ENCODE assay signal across 30 cellular contexts in the genomic region with DNA sequence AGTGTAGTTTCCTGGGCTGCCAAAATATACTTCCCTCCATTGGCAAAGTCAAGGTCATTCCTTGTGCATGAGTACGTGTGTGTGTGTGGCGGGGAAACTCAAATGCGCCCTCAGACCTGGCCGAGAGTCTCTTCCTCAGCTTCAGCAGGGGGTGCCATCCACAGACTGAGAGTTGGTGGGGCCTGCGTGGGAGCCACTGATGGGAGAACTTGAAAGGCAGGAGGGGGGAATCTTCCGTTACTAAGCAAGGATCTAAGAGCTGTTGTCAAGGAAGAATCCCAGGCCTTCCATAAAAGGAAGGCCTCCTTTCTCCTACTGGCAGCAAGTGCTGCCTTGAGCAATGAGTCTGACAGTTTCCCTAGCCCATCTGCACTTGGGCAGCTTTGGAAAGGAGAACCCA.
"Had no signal": no experiment of that assay in that cellular context is flagged by ENCODE, and none has a peak within 500 bp of the region (broad histone marks: within the 10 kb centered on the region; RNA-seq: fewer than 3 reads in every experiment).

No MANE protein-coding gene starts in this region.

- H3K4me1 Mint-ChIP-seq: activated CD4-positive, alpha-beta T cell treated with anti-CD3 and anti-CD28 coated beads, Interleukin-2, amount 10 ng/mL, durations not matched to agents 24 days and 14 days; activated CD8-positive, alpha-beta memory T cell treated with anti-CD3 and anti-CD28 coated beads, Interleukin-2, amount 10 ng/mL, durations not matched to agents 7 days and 5 days; activated naive CD4-positive, alpha-beta T cell treated with anti-CD3 and anti-CD28 coated beads, Interleukin-2, amount 10 ng/mL, durations not matched to agents 7 days and 5 days; activated naive CD8-positive, alpha-beta T cell treated with anti-CD3 and anti-CD28 coated beads, Interleukin-2, amount 10 ng/mL, durations not matched to agents 7 days and 5 days; central memory CD8-positive, alpha-beta T cell had no signal

- H3K27me3 ChIP-seq: ascending aorta, breast epithelium, cardiac muscle cell, dorsolateral prefrontal cortex had no signal

- H3K4me1 ChIP-seq: ascending aorta, breast epithelium, heart left ventricle had no signal

- H3K36me3 Mint-ChIP-seq: activated CD4-positive, alpha-beta memory T cell treated with anti-CD3 and anti-CD28 coated beads for 36 hours; activated CD8-positive, alpha-beta memory T cell treated with anti-CD3 and anti-CD28 coated beads, Interleukin-2, amount 10 ng/mL, durations not matched to agents 7 days and 5 days; activated naive CD4-positive, alpha-beta T cell treated with anti-CD3 and anti-CD28 coated beads, Interleukin-2, amount 10 ng/mL, durations not matched to agents 7 days and 5 days; activated naive CD4-positive, alpha-beta T cell treated with anti-CD3 and anti-CD28 coated beads, Interleukin-2, amount 50 U/mL, for 72 hours; activated naive CD8-positive, alpha-beta T cell treated with anti-CD3 and anti-CD28 coated beads, Interleukin-2, amount 10 ng/mL, durations not matched to agents 7 days and 5 days; brain had no signal

- H3K4me3 Mint-ChIP-seq: activated CD4-positive, alpha-beta memory T cell treated with anti-CD3 and anti-CD28 coated beads for 36 hours; activated CD4-positive, alpha-beta T cell treated with anti-CD3 and anti-CD28 coated beads for 36 hours; activated CD4-positive, alpha-beta T cell treated with anti-CD3 and anti-CD28 coated beads, Interleukin-2, amount 10 ng/mL, durations not matched to agents 24 days and 14 days; activated CD8-positive, alpha-beta memory T cell treated with anti-CD3 and anti-CD28 coated beads, Interleukin-2, amount 10 ng/mL, durations not matched to agents 7 days and 5 days; activated CD8-positive, alpha-beta T cell treated with anti-CD3 and anti-CD28 coated beads, Interleukin-2, amount 10 ng/mL, durations not matched to agents 7 days and 5 days; activated naive CD4-positive, alpha-beta T cell treated with anti-CD3 and anti-CD28 coated beads, Interleukin-2, amount 10 ng/mL, durations not matched to agents 7 days and 5 days; activated naive CD8-positive, alpha-beta T cell treated with anti-CD3 and anti-CD28 coated beads, Interleukin-2, amount 10 ng/mL, durations not matched to agents 7 days and 5 days; activated T-cell treated with anti-CD3 and anti-CD28 coated beads, Interleukin-2, amount 50 U/mL, for 72 hours; brain; central memory CD8-positive, alpha-beta T cell; dendritic cell treated with granulocyte-macrophage colony-stimulating factor and Interleukin-4, amounts not matched to agents 40 ng/mL and 50 ng/mL, for 4 days; endodermal cell had no signal

- H3K27me3 Mint-ChIP-seq: brain; dendritic cell treated with granulocyte-macrophage colony-stimulating factor and Interleukin-4, amounts not matched to agents 40 ng/mL and 50 ng/mL, for 4 days had no signal

- DNase-seq: activated CD4-positive, alpha-beta memory T cell treated with anti-CD3 and anti-CD28 coated beads for 36 hours; activated CD4-positive, alpha-beta T cell treated with anti-CD3 and anti-CD28 coated beads for 36 hours; activated CD4-positive, alpha-beta T cell treated with anti-CD3 and anti-CD28 coated beads, Interleukin-2, amount 10 ng/mL, durations not matched to agents 24 days and 14 days; activated CD4-positive, CD25-positive, alpha-beta regulatory T cell; activated CD4-positive, CD25-positive, alpha-beta regulatory T cell treated with anti-CD3 and anti-CD28 coated beads, Interleukin-2, amount 50 U/mL, for 72 hours; activated CD8-positive, alpha-beta memory T cell treated with anti-CD3 and anti-CD28 coated beads, Interleukin-2, amount 10 ng/mL, durations not matched to agents 7 days and 5 days; activated CD8-positive, alpha-beta memory T cell treated with anti-CD3 and anti-CD28 coated beads, Interleukin-2, amount 50 U/mL, for 4 hours; activated CD8-positive, alpha-beta T cell treated with anti-CD3 and anti-CD28 coated beads, Interleukin-2, amount 10 ng/mL, durations not matched to agents 7 days and 5 days; activated gamma-delta T cell; activated naive CD4-positive, alpha-beta T cell; activated naive CD4-positive, alpha-beta T cell treated with anti-CD3 and anti-CD28 coated beads, Interleukin-2, amount 10 ng/mL, durations not matched to agents 7 days and 5 days; activated naive CD8-positive, alpha-beta T cell treated with anti-CD3 and anti-CD28 coated beads, Interleukin-2, amount 10 ng/mL, durations not matched to agents 7 days and 5 days; activated T-cell treated with anti-CD3 and anti-CD28 coated beads, Interleukin-2, amount 50 U/mL, for 1 hour; activated T-cell treated with anti-CD3 and anti-CD28 coated beads, Interleukin-2, amount 50 U/mL, for 72 hours; effector memory CD4-positive, alpha-beta T cell; endodermal cell; foreskin fibroblast; heart left ventricle; T-helper 2 cell had no signal

- H3K36me3 ChIP-seq: ascending aorta, breast epithelium, cardiac muscle cell, heart left ventricle had no signal

- H3K9me3 Mint-ChIP-seq: activated CD4-positive, alpha-beta memory T cell treated with anti-CD3 and anti-CD28 coated beads for 36 hours; activated CD4-positive, alpha-beta T cell treated with anti-CD3 and anti-CD28 coated beads, Interleukin-2, amount 10 ng/mL, durations not matched to agents 24 days and 14 days; activated naive CD4-positive, alpha-beta T cell treated with anti-CD3 and anti-CD28 coated beads, Interleukin-2, amount 10 ng/mL, durations not matched to agents 7 days and 5 days; activated naive CD8-positive, alpha-beta T cell treated with anti-CD3 and anti-CD28 coated beads, Interleukin-2, amount 10 ng/mL, durations not matched to agents 7 days and 5 days; activated T-cell treated with anti-CD3 and anti-CD28 coated beads, Interleukin-2, amount 50 U/mL, for 72 hours; central memory CD8-positive, alpha-beta T cell; dendritic cell treated with granulocyte-macrophage colony-stimulating factor and Interleukin-4, amounts not matched to agents 40 ng/mL and 50 ng/mL, for 4 days; endodermal cell had no signal

- H3K27ac ChIP-seq: ascending aorta, breast epithelium, cardiac muscle cell, coronary artery, heart left ventricle had no signal

- ATAC-seq: activated CD4-positive, alpha-beta T cell treated with anti-CD3 and anti-CD28 coated beads for 36 hours; activated CD8-positive, alpha-beta memory T cell treated with anti-CD3 and anti-CD28 coated beads, Interleukin-2, amount 10 ng/mL, durations not matched to agents 7 days and 5 days; activated CD8-positive, alpha-beta T cell treated with anti-CD3 and anti-CD28 coated beads, Interleukin-2, amount 10 ng/mL, durations not matched to agents 7 days and 5 days; activated naive CD4-positive, alpha-beta T cell treated with anti-CD3 and anti-CD28 coated beads, Interleukin-2, amount 50 U/mL, for 72 hours; activated T-cell treated with anti-CD3 and anti-CD28 coated beads, Interleukin-2, amount 50 U/mL, for 72 hours; esophagus mucosa; heart left ventricle had no signal

- H3K4me3 ChIP-seq: ascending aorta, breast epithelium, cardiac muscle cell, coronary artery, dorsolateral prefrontal cortex, heart left ventricle had no signal

- H3K9me3 ChIP-seq: ascending aorta, breast epithelium, heart left ventricle had no signal

- H3K27ac Mint-ChIP-seq: activated CD4-positive, alpha-beta memory T cell treated with anti-CD3 and anti-CD28 coated beads for 36 hours; activated CD4-positive, alpha-beta T cell treated with anti-CD3 and anti-CD28 coated beads for 36 hours; activated CD4-positive, alpha-beta T cell treated with anti-CD3 and anti-CD28 coated beads, Interleukin-2, amount 10 ng/mL, durations not matched to agents 24 days and 14 days; activated CD8-positive, alpha-beta memory T cell treated with anti-CD3 and anti-CD28 coated beads, Interleukin-2, amount 10 ng/mL, durations not matched to agents 7 days and 5 days; activated CD8-positive, alpha-beta T cell treated with anti-CD3 and anti-CD28 coated beads, Interleukin-2, amount 10 ng/mL, durations not matched to agents 7 days and 5 days; activated naive CD4-positive, alpha-beta T cell treated with anti-CD3 and anti-CD28 coated beads, Interleukin-2, amount 10 ng/mL, durations not matched to agents 7 days and 5 days; activated naive CD4-positive, alpha-beta T cell treated with anti-CD3 and anti-CD28 coated beads, Interleukin-2, amount 50 U/mL, for 72 hours; activated naive CD8-positive, alpha-beta T cell treated with anti-CD3 and anti-CD28 coated beads, Interleukin-2, amount 10 ng/mL, durations not matched to agents 7 days and 5 days; activated T-cell treated with anti-CD3 and anti-CD28 coated beads, Interleukin-2, amount 50 U/mL, for 72 hours; dendritic cell treated with granulocyte-macrophage colony-stimulating factor and Interleukin-4, amounts not matched to agents 40 ng/mL and 50 ng/mL, for 4 days; endodermal cell had no signal

- FAIRE-seq: frontal cortex had no signal
